ENCODE assay signal across 13 cellular contexts in the genomic region with DNA sequence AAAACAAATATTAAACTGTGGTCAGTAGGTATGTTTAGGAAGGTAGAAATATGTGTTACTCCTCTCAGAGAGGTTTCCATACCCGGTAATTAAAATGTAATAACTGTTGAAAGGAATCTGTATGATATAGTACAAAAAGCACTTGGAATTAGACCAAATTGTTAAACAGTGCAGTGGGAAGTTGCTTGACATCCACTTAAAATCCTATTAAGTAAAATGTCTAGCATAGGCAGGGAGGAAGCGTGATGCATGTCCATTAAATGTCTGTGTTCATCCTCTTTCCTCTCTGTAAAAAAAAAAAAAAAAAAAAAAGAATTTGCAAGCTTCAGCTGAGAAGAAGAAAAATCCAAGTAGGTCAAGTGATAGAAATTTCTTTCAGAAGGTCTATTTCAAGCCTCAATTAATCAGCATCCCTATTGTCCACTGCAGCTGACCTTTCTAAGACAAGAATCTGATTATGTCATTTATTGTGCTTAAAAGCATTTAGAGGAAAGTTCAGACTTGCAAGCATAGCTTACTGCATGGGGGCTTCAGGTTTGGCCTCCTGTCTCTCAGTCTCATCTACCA.
"Had no signal": no experiment of that assay in that cellular context is flagged by ENCODE, and none has a peak within 500 bp of the region (broad histone marks: within the 10 kb centered on the region; RNA-seq: fewer than 3 reads in every experiment).

No MANE protein-coding gene starts in this region.

- H2AFZ ChIP-seq: hepatocyte had no signal

- H3K9me3 ChIP-seq: ascending aorta, left lung, stomach, testis, upper lobe of right lung had no signal

- H3K4me1 ChIP-seq: left lung, stomach, upper lobe of right lung had no signal

- H3K4me3 ChIP-seq: ascending aorta, hepatocyte, left lung, stomach, testis, upper lobe of right lung had no signal

- H3K27ac ChIP-seq: hepatocyte, left lung, stomach, testis, upper lobe of right lung had no signal

- H3K27me3 ChIP-seq: ascending aorta, hepatocyte, left lung, stomach, testis, upper lobe of right lung had no signal

- H3K4me2 ChIP-seq: hepatocyte had no signal

- ATAC-seq: left lung, natural killer cell, right cardiac atrium, upper lobe of right lung had no signal

- H3K79me2 ChIP-seq: hepatocyte had no signal

- DNase-seq: activated CD4-positive, alpha-beta T cell treated with anti-CD3 and anti-CD28 coated beads, Interleukin-2, amount 50 U/mL, for 1 hour; activated naive CD4-positive, alpha-beta T cell; activated naive CD8-positive, alpha-beta T cell treated with anti-CD3 and anti-CD28 coated beads, Interleukin-2, amount 10 ng/mL, durations not matched to agents 7 days and 5 days; kidney; left lung; natural killer cell; right cardiac atrium; small intestine; stomach; testis; upper lobe of right lung had no signal
